8 cellular contexts compared by ENCODE assay signal in the genomic region with DNA sequence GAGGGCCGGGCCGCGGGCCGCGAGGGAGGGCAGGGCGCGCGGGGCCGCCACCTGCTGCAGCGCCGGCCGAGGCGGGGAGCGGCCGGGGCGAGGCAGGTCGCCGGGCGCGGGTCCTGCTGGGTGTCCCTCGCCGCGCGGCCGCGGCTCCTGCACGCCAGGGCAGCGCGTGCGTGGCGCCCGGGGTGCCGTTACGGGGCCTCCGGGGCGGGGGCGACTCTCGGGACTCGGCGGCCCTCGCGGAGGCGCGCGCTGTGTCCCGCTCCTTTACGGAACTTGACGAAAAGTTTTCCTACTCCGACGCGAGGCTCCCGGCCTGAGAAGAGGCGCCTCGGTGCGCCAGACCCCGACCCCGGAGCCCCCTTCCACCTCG. TPM values are rescaled to one million over a fixed set of nuclear protein-coding genes. Genes with fewer than 3 reads are reported as not detected.
DNase-seq lines count a peak whose midpoint lies in the region; ATAC-seq and TF ChIP-seq lines count a peak whose summit lies in the region.

No MANE protein-coding gene starts in this region.

- no peak overlapping the region for H3K56ac ChIP-seq in H9 (ENCODE audit: insufficient read length, low read depth, low read length)

- H4K8ac ChIP-seq in H9 (replicated peaks; ENCODE audit: insufficient read length, low read depth, low read length): no peak overlapping the region

- H2AFZ ChIP-seq in H9 (ENCODE audit: low read length): no peak overlapping the region

- peak; percentile 34 for ATAC-seq in GM18502 (IDR thresholded peaks at IDR 0.05; ENCODE audit: poor library complexity, unreplicated experiment)

- no peak for TF ChIP-seq POLR2A in NB4 (IDR thresholded peaks at IDR 0.05; ENCODE audit: extremely low read depth, insufficient read length)
- TF ChIP-seq POLR2A in lower leg skin (IDR thresholded peaks at IDR 0.05): no peak

- H3K4me1 Mint-ChIP-seq in H9: peaks cover 31 to 32% of the 10 kb centered on the region in 2 experiments
- H3K4me1 Mint-ChIP-seq in brain: peaks cover 57% of the 10 kb centered on the region

- H3K79me1 ChIP-seq in H9 (ENCODE audit: insufficient read depth, low read depth, low read length, poor library complexity, severe bottlenecking): peaks cover 3% of the 10 kb centered on the region

- H3K79me2 ChIP-seq in H9 (ENCODE audit: insufficient read depth, low read length): peaks cover 2% of the 10 kb centered on the region; the same call in 1 of the 2 replicates

- H3K27me3 Mint-ChIP-seq in H9 (ENCODE audit: low read depth) (peaks cover 37% of the 10 kb centered on the region), brain (peaks cover 7% of the 10 kb centered on the region)

- no peak overlapping the region for H3K18ac ChIP-seq in H9 (ENCODE audit: insufficient read length, low read depth, low read length)

- H3K14ac ChIP-seq in H9 (ENCODE audit: insufficient read depth, low read length): peak overlapping the region; percentile 73; the same call in 1 of the 2 replicates

- no peaks in the 10 kb centered on the region for H4K20me1 ChIP-seq in H9 (ENCODE audit: control insufficient read depth, insufficient read depth, insufficient read length)

- H3K4me3 ChIP-seq in NB4 (ENCODE audit: low read depth, low read length) (peak overlapping the region; percentile 70), lower leg skin (ENCODE audit: low read depth, poor library complexity, severe bottlenecking) (peak overlapping the region; percentile 53), subcutaneous abdominal adipose tissue (ENCODE audit: low read depth in 1 of 5, low read length in 5 of 5) (peak overlapping the region in 4 of 5 donors; percentile 63 to 89 (median 74))

- no peak overlapping the region for H4K91ac ChIP-seq in H9 (ENCODE audit: insufficient read length, low read depth, low read length)

- H3K36me3 Mint-ChIP-seq in H9 (ENCODE audit: insufficient read depth in 1 of 3, low read depth in 3 of 3): no peaks in the 10 kb centered on the region
- H3K36me3 Mint-ChIP-seq in brain: no peaks in the 10 kb centered on the region

- no peak for TF ChIP-seq CTCF in H9 (conservative IDR thresholded peaks at IDR 0.05)
- no peak for TF ChIP-seq CTCF in NB4 (IDR thresholded peaks at IDR 0.05; ENCODE audit: low read depth, low read length)
- no peak for TF ChIP-seq CTCF in brain (conservative IDR thresholded peaks at IDR 0.05)
- TF ChIP-seq CTCF in lower leg skin (IDR thresholded peaks at IDR 0.05): no peak

- H2AK5ac ChIP-seq in H9 (ENCODE audit: insufficient read length, low read length): no peak overlapping the region

- no peaks in the 10 kb centered on the region; a peak in 1 of 5 replicates for H3K9me3 Mint-ChIP-seq in H9
- H3K9me3 Mint-ChIP-seq in brain: no peaks in the 10 kb centered on the region

- no peak overlapping the region for H2BK20ac ChIP-seq in H9 (ENCODE audit: low read depth, low read length, poor library complexity, severe bottlenecking)

- peaks cover 20% of the 10 kb centered on the region for H3K23me2 ChIP-seq in H9 (ENCODE audit: insufficient read length, low read depth, low read length, poor library complexity, severe bottlenecking)

- no peak overlapping the region for H4K5ac ChIP-seq in H9 (ENCODE audit: insufficient read length, low read depth, low read length)

- no peak overlapping the region for H2BK15ac ChIP-seq in H9 (ENCODE audit: low read depth, low read length)

- H3K4me3 Mint-ChIP-seq in H9 (peak overlapping the region; percentile 89 to 97), brain (peak overlapping the region; percentile 93 to 97 (median 94))

- H3K9ac ChIP-seq in H9 (ENCODE audit: extremely low read depth, insufficient read length, low read length) (no peak overlapping the region), subcutaneous abdominal adipose tissue (ENCODE audit: low read length in 5 of 5) (peak overlapping the region in 4 of 5 donors; percentile 63 to 80 (median 70))

- H3K4ac ChIP-seq in H9 (ENCODE audit: low read depth, low read length): no peak overlapping the region

- no peaks in the 10 kb centered on the region for H3K9me3 ChIP-seq in H9 (ENCODE audit: control insufficient read depth, low read depth, low read length)
- no peaks in the 10 kb centered on the region for H3K9me3 ChIP-seq in subcutaneous abdominal adipose tissue (ENCODE audit: control insufficient read depth in 5 of 5, low read length in 5 of 5)

- H2BK5ac ChIP-seq in H9 (ENCODE audit: insufficient read length, low read length): no peak overlapping the region

- H3K4me2 ChIP-seq in H9 (ENCODE audit: insufficient read depth, insufficient read length, low read length): peak overlapping the region; percentile 59

- H3K27ac Mint-ChIP-seq in H9: no peak overlapping the region
- H3K27ac Mint-ChIP-seq in brain: peak overlapping the region in 1 of 5 experiments; percentile 93

- no peak overlapping the region for H3T11ph ChIP-seq in H9 (ENCODE audit: low read length)

- DNase-seq in H9 (no peak), NB4 (ENCODE audit: low read depth) (peak; percentile 76), lower leg skin (ENCODE audit: low spot score in 2 of 2) (no peak), posterior vena cava (ENCODE audit: low spot score) (no peak), SK-N-DZ (ENCODE audit: low spot score) (no peak)

- intact Hi-C loops in lower leg skin (cut with DNase I; ENCODE audit: low total_unique reads) (loop anchor here (10.0 kb wide), 1 partner anchor 165 kb away; no protein-coding TSS in a partner anchor), posterior vena cava (cut with DNase I) (no loop called here)

- H3K4me1 ChIP-seq in H9 (ENCODE audit: insufficient read depth, low read length): peaks cover 2% of the 10 kb centered on the region; the same call in 1 of the 2 replicates
- peaks cover 2 to 57% (median 26%) of the 10 kb centered on the region in 5 donors for H3K4me1 ChIP-seq in subcutaneous abdominal adipose tissue (ENCODE audit: control insufficient read depth in 5 of 5, insufficient read depth in 5 of 5, low read length in 5 of 5)

- H3K27ac ChIP-seq in H9 (ENCODE audit: insufficient read length, low read depth, low read length): no peak overlapping the region
- H3K27ac ChIP-seq in subcutaneous abdominal adipose tissue (ENCODE audit: low read depth, low read length): no peak overlapping the region

- H2BK12ac ChIP-seq in H9 (ENCODE audit: insufficient read length, low read depth, low read length): no peak overlapping the region

- WGBS in H9 (ENCODE audit: extremely low coverage, insufficient read length, low lambda C conversion rate): no CpG with 5 or more reads among the region's 58 CpGs
- WGBS in lower leg skin, 2 donors: 2 to 8% methylated on average over 4 to 16 of the region's 58 CpGs

- H2BK120ac ChIP-seq in H9 (ENCODE audit: low read depth, low read length, poor library complexity, severe bottlenecking): no peak overlapping the region

- H3K27me3 ChIP-seq in H9 (ENCODE audit: insufficient read depth, low read length): no peaks in the 10 kb centered on the region
- H3K27me3 ChIP-seq in subcutaneous abdominal adipose tissue (ENCODE audit: control insufficient read depth in 5 of 5, insufficient read depth in 4 of 5, low read length in 5 of 5): peaks cover 0 to 10% (median 5%) of the 10 kb centered on the region in 5 donors

- no peak overlapping the region for H3K23ac ChIP-seq in H9 (ENCODE audit: insufficient read length, low read depth, low read length)

- no peaks in the 10 kb centered on the region for H3K36me3 ChIP-seq in subcutaneous abdominal adipose tissue (ENCODE audit: control insufficient read depth in 5 of 5, insufficient read depth in 5 of 5, low read length in 5 of 5)

RNA-seq across cellular contexts. Expression of gene TBC1D14, which starts 0.3 kb away (rescaled TPM):
- total RNA-seq in H9 (2021): 44.5 and 50.2 TPM in 2 replicates
- 56.0 TPM for polyA plus RNA-seq in brain (ENCODE audit: insufficient read depth, low read depth, low replicate concordance)
- 100 to 1,000 TPM in 1 of 4 donors, 10 to 100 TPM in 3; 54.7 to 101 (median 73.3) TPM for total RNA-seq in lower leg skin
- total RNA-seq in posterior vena cava: 10 to 100 TPM; 30.5 to 42.6 TPM
- 69.7 and 78.5 TPM in 2 replicates for polyA plus RNA-seq in SK-N-DZ (2014; cell fraction: cytosol; rRNA removed)
- 38.1 and 38.4 TPM in 2 replicates for polyA plus RNA-seq in SK-N-DZ (2014; cell fraction: nucleus; rRNA removed)
